Comparison of ENCODE assay signal across 23 cellular contexts in the genomic region with DNA sequence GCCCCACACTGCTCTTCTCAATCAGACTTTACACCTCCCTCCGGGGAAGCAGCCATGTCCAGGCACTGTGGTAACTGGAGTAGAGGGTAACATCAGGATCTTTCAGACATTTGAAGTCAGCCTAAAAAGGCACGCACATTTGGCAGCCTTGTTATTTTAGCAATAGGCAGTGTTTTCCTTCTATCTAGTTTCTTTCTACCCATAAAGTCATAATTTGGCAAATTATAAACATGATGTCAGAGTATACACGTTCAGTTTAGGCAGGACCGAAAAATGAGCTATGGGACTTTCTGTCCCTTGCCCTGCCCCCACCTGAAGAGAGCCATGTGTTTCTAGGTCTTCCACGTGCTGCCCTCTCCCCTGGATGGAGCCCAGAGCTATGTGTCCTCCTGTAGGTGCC. TPM values are rescaled to one million over a fixed set of nuclear protein-coding genes. Genes with fewer than 3 reads are reported as not detected.
A peak's percentile ranks its signal among the peaks of the same experiment; 100 is the strongest.
DNase-seq lines count a peak whose midpoint lies in the region; ATAC-seq, FAIRE-seq and TF ChIP-seq lines count a peak whose summit lies in the region.
"Had no signal": no experiment of that assay in that cellular context is flagged by ENCODE, and none has a peak within 500 bp of the region (broad histone marks: within the 10 kb centered on the region; RNA-seq: fewer than 3 reads in every experiment).

No MANE protein-coding gene starts in this region.

- H2AK5ac ChIP-seq in neuronal stem cell (ENCODE audit: low read depth, low read length) = no peak overlapping the region

- H3K9me3 ChIP-seq in HEK293 (ENCODE audit: control insufficient read depth, insufficient read depth, low read depth, low read length) = no peaks in the 10 kb centered on the region
- H3K9me3 ChIP-seq in astrocyte (ENCODE audit: insufficient read depth, low read depth, low read length) = no peaks in the 10 kb centered on the region
- H3K9me3 ChIP-seq in neuronal stem cell (replicated peaks in 1 of 2; ENCODE audit: control insufficient read depth in 2 of 2, insufficient read depth in 1 of 2, low read depth in 1 of 2, low read length in 2 of 2) = no peaks in the 10 kb centered on the region
- no peaks in the 10 kb centered on the region for H3K9me3 ChIP-seq in adrenal gland (replicated peaks in 1 of 3)
- H3K9me3 ChIP-seq: A549 had no signal

- intact Hi-C loops in adrenal gland (cut with DNase I) = no loop called here

- H3K23ac ChIP-seq in neuronal stem cell (ENCODE audit: low read depth, low read length, poor library complexity) = no peak overlapping the region

- ATAC-seq in activated CD8-positive, alpha-beta memory T cell treated with anti-CD3 and anti-CD28 coated beads, Interleukin-2, amount 10 ng/mL, durations not matched to agents 7 days and 5 days = no peak
- no peak for ATAC-seq in GM18873 (IDR thresholded peaks at IDR 0.05; ENCODE audit: low FRiP score, unreplicated experiment)
- ATAC-seq: A549, GM12878, GM23338, K562 had no signal

- H3K9ac ChIP-seq in astrocyte (ENCODE audit: low read length) (no peak overlapping the region), neuronal stem cell (ENCODE audit: low read depth, low read length, poor library complexity) (no peak overlapping the region)

- TF ChIP-seq POLR2A in adrenal gland (IDR thresholded peaks at IDR 0.05) = no peak

- H3K4me2 ChIP-seq in astrocyte (ENCODE audit: low read length) (no peak overlapping the region), neuronal stem cell (ENCODE audit: insufficient read depth, low read length, poor library complexity, severe bottlenecking) (no peak overlapping the region)
- H3K4me2 ChIP-seq: A549, GM23338 had no signal

- H2BK12ac ChIP-seq in neuronal stem cell (ENCODE audit: low read length) = no peak overlapping the region

- H2BK15ac ChIP-seq in neuronal stem cell (ENCODE audit: low read length) = no peak overlapping the region

- H3K4me1 ChIP-seq in HEK293 (ENCODE audit: control insufficient read depth, insufficient read depth, low read length) = no peaks in the 10 kb centered on the region
- H3K4me1 ChIP-seq in astrocyte (ENCODE audit: insufficient read depth, low read length) = peaks cover 3% of the 10 kb centered on the region
- no peaks in the 10 kb centered on the region for H3K4me1 ChIP-seq in neuronal stem cell (ENCODE audit: control insufficient read depth in 2 of 2, insufficient read depth in 1 of 2, low read depth in 1 of 2, low read length in 2 of 2)
- H3K4me1 ChIP-seq in adrenal gland (replicated peaks in 1 of 2) = no peaks in the 10 kb centered on the region
- H3K4me1 ChIP-seq: A549 had no signal

- no peak overlapping the region for H3K4ac ChIP-seq in neuronal stem cell (ENCODE audit: low read length)

- no peak overlapping the region for H3K4me3 ChIP-seq in HEK293 (ENCODE audit: low read depth, low read length)
- no peak overlapping the region for H3K4me3 ChIP-seq in astrocyte (ENCODE audit: insufficient read depth, low read depth, low read length)
- H3K4me3 ChIP-seq in neuronal stem cell (ENCODE audit: low read length in 2 of 2) = no peak overlapping the region
- no peak overlapping the region for H3K4me3 ChIP-seq in adrenal gland
- H3K4me3 ChIP-seq: A549, GM12878, GM23338, K562 had no signal

- DNase-seq in activated CD8-positive, alpha-beta memory T cell treated with anti-CD3 and anti-CD28 coated beads, Interleukin-2, amount 10 ng/mL, durations not matched to agents 7 days and 5 days = no peak
- DNase-seq in activated CD8-positive, alpha-beta memory T cell treated with anti-CD3 and anti-CD28 coated beads, Interleukin-2, amount 50 U/mL, for 4 hours = no peak
- DNase-seq in astrocyte (ENCODE audit: low read depth) = no peak
- DNase-seq in neuronal stem cell (ENCODE audit: low spot score) = no peak
- DNase-seq in AG08396 (ENCODE audit: low spot score) = no peak
- DNase-seq in adrenal gland = no peak
- DNase-seq: C1 segment of cervical spinal cord; CD8-positive, alpha-beta memory T cell; DMS53; EL; NCI-H1105 treated with DMSO at 0.1 percent for 48 hours; NCI-H1694; NCI-H2081 treated with DMSO at 0.1 percent for 48 hours; NCI-H446 treated with DMSO at 0.1 percent for 48 hours; NCI-H69; Right ventricle myocardium superior had no signal

- no peak overlapping the region for H4K91ac ChIP-seq in neuronal stem cell (ENCODE audit: low read depth, low read length, poor library complexity)

- FAIRE-seq in astrocyte (lab: Jason Lieb, UNC) = no peak
- FAIRE-seq: A549, GM12878, K562, RCC 7860 had no signal

- H4K20me1 ChIP-seq in astrocyte (ENCODE audit: insufficient read depth, low read length) = peaks cover 4% of the 10 kb centered on the region

- no peaks in the 10 kb centered on the region for H3K79me2 ChIP-seq in astrocyte (ENCODE audit: insufficient read depth, low read length)

- H2BK120ac ChIP-seq in neuronal stem cell (ENCODE audit: low read depth, low read length) = no peak overlapping the region

- peaks cover 27% of the 10 kb centered on the region for H3K4me1 Mint-ChIP-seq in activated CD8-positive, alpha-beta memory T cell treated with anti-CD3 and anti-CD28 coated beads, Interleukin-2, amount 10 ng/mL, durations not matched to agents 7 days and 5 days
- H3K4me1 Mint-ChIP-seq in astrocyte (ENCODE audit: low read depth, unreplicated experiment) = peaks cover 12% of the 10 kb centered on the region
- H3K4me1 Mint-ChIP-seq: GM23338 had no signal

- H4K8ac ChIP-seq in neuronal stem cell (ENCODE audit: low read depth, low read length) = no peak overlapping the region

- H3K4me3 Mint-ChIP-seq in activated CD8-positive, alpha-beta memory T cell treated with anti-CD3 and anti-CD28 coated beads, Interleukin-2, amount 10 ng/mL, durations not matched to agents 7 days and 5 days = no peak overlapping the region
- no peak overlapping the region for H3K4me3 Mint-ChIP-seq in astrocyte (ENCODE audit: unreplicated experiment)
- H3K4me3 Mint-ChIP-seq: CD8-positive, alpha-beta memory T cell; GM23338 had no signal

- H3K27me3 Mint-ChIP-seq in activated CD8-positive, alpha-beta memory T cell treated with anti-CD3 and anti-CD28 coated beads, Interleukin-2, amount 10 ng/mL, durations not matched to agents 7 days and 5 days = no peaks in the 10 kb centered on the region
- H3K27me3 Mint-ChIP-seq in astrocyte (ENCODE audit: low read depth, unreplicated experiment) = no peaks in the 10 kb centered on the region
- H3K27me3 Mint-ChIP-seq: CD8-positive, alpha-beta memory T cell had no signal

- H2BK5ac ChIP-seq in neuronal stem cell (ENCODE audit: low read length) = no peak overlapping the region

- H3K27ac ChIP-seq in HEK293 (ENCODE audit: extremely low read depth, low read depth, low read length) (no peak overlapping the region), astrocyte (ENCODE audit: low read depth, low read length) (no peak overlapping the region), neuronal stem cell (replicated peaks; ENCODE audit: low read length) (no peak overlapping the region), adrenal gland (no peak overlapping the region)
- H3K27ac ChIP-seq: A549 had no signal

- H3K27ac Mint-ChIP-seq in activated CD8-positive, alpha-beta memory T cell treated with anti-CD3 and anti-CD28 coated beads, Interleukin-2, amount 10 ng/mL, durations not matched to agents 7 days and 5 days = peak overlapping the region; percentile 60
- H3K27ac Mint-ChIP-seq in astrocyte (ENCODE audit: unreplicated experiment) = peak overlapping the region; percentile 26
- H3K27ac Mint-ChIP-seq: GM23338 had no signal

- H3K36me3 ChIP-seq in HEK293 (ENCODE audit: control insufficient read depth in 2 of 2, insufficient read depth in 1 of 2, low read length in 2 of 2) = peaks cover 28 to 91% of the 10 kb centered on the region in 2 experiments
- H3K36me3 ChIP-seq in astrocyte (ENCODE audit: insufficient read depth, low read length) = peaks cover 11% of the 10 kb centered on the region
- peaks cover 57 to 94% of the 10 kb centered on the region in 2 donors for H3K36me3 ChIP-seq in neuronal stem cell (replicated peaks in 1 of 2; ENCODE audit: control insufficient read depth in 2 of 2, insufficient read depth in 2 of 2, low read length in 2 of 2)
- peaks cover 0 to 83% of the 10 kb centered on the region in 2 donors for H3K36me3 ChIP-seq in adrenal gland (replicated peaks in 1 of 2)

- H2AFZ ChIP-seq in astrocyte (ENCODE audit: low read depth, low read length) = no peak overlapping the region
- no peak overlapping the region for H2AFZ ChIP-seq in neuronal stem cell (ENCODE audit: low read length)
- H2AFZ ChIP-seq: GM23338 had no signal

- H3K14ac ChIP-seq in neuronal stem cell (ENCODE audit: low read length) = peak overlapping the region; percentile 27

- no peak for TF ChIP-seq CTCF in HEK293 (tag by site-specific recombination; IDR thresholded peaks at IDR 0.05)
- TF ChIP-seq CTCF in astrocyte (IDR thresholded peaks at IDR 0.05; ENCODE audit: insufficient read depth, low read depth, low read length) = no peak
- no peak for TF ChIP-seq CTCF in adrenal gland (IDR thresholded peaks at IDR 0.05)

- CTCF ChIA-PET in activated CD8-positive, alpha-beta memory T cell treated with anti-CD3 and anti-CD28 coated beads, Interleukin-2, amount 10 ng/mL, durations not matched to agents 7 days and 5 days (lab: Charles Lee) = interaction anchor here (1.4 kb wide), 1 partner anchor 40 kb away, joined by 3 read pairs; a partner anchor contains a TSS
- CTCF ChIA-PET in HEK293 (lab: Yijun Ruan, JAX) = interaction anchor here (0.9 kb wide), 1 partner anchor 15 kb away, joined by 5 read pairs; no protein-coding TSS in a partner anchor

- H3K27me3 ChIP-seq in astrocyte (ENCODE audit: insufficient read depth, low read length) = no peaks in the 10 kb centered on the region
- no peaks in the 10 kb centered on the region for H3K27me3 ChIP-seq in neuronal stem cell (ENCODE audit: control insufficient read depth in 3 of 3, insufficient read depth in 3 of 3, low read depth in 1 of 3, low read length in 3 of 3)
- H3K27me3 ChIP-seq in adrenal gland = no peaks in the 10 kb centered on the region

- POLR2A ChIA-PET in HEK293 (lab: Yijun Ruan, JAX) = interaction anchor here (0.6 kb wide), 1 partner anchor 75 kb away, joined by 3 read pairs; no protein-coding TSS in a partner anchor

- H3K18ac ChIP-seq in neuronal stem cell (ENCODE audit: low read length) = no peak overlapping the region

- H3K79me1 ChIP-seq in neuronal stem cell (ENCODE audit: low read depth, low read length) = peaks cover 3% of the 10 kb centered on the region

- H3K9me3 Mint-ChIP-seq in activated CD8-positive, alpha-beta memory T cell treated with anti-CD3 and anti-CD28 coated beads, Interleukin-2, amount 10 ng/mL, durations not matched to agents 7 days and 5 days (ENCODE audit: low read depth) = no peaks in the 10 kb centered on the region
- H3K9me3 Mint-ChIP-seq in astrocyte (ENCODE audit: unreplicated experiment) = no peaks in the 10 kb centered on the region
- H3K9me3 Mint-ChIP-seq: CD8-positive, alpha-beta memory T cell; GM23338 had no signal

- no CpG with 5 or more reads among the region's 5 CpGs for WGBS in neuronal stem cell (ENCODE audit: extremely low coverage in 2 of 2, insufficient read length in 2 of 2, insufficient replicate concordance in 1 of 2), 2 donors
- WGBS in adrenal gland, 4 donors = 79 to 95% (median 91%) methylated on average over 5 of the region's 5 CpGs

- peaks cover 41% of the 10 kb centered on the region for H3K36me3 Mint-ChIP-seq in activated CD8-positive, alpha-beta memory T cell treated with anti-CD3 and anti-CD28 coated beads, Interleukin-2, amount 10 ng/mL, durations not matched to agents 7 days and 5 days
- peaks cover 5% of the 10 kb centered on the region for H3K36me3 Mint-ChIP-seq in astrocyte (ENCODE audit: low read depth, unreplicated experiment)

RNA-seq across cellular contexts. Expression of a gene that starts 21.1 kb away (rescaled TPM):
- total RNA-seq in activated CD8-positive, alpha-beta memory T cell treated with anti-CD3 and anti-CD28 coated beads, Interleukin-2, amount 10 ng/mL, durations not matched to agents 7 days and 5 days = 100 to 1,000 TPM; 114 TPM
- 62.8 and 64.4 TPM in 2 replicates for total RNA-seq in astrocyte
- 107 TPM for polyA plus RNA-seq in neuronal stem cell (2013, experiment 1 of 2)
- polyA plus RNA-seq in neuronal stem cell (2013, experiment 2 of 2) = 107 TPM
- 10 to 100 TPM; 21.8 to 65.6 (median 55.1) TPM for total RNA-seq in adrenal gland
- polyA plus RNA-seq in adrenal gland = 100 to 1,000 TPM in 2 of 3 donors, 10 to 100 TPM in 1; 26.3 to 198 (median 116) TPM

RNA-seq across cellular contexts. Expression of a gene that starts 29.1 kb away (rescaled TPM):
- total RNA-seq in activated CD8-positive, alpha-beta memory T cell treated with anti-CD3 and anti-CD28 coated beads, Interleukin-2, amount 10 ng/mL, durations not matched to agents 7 days and 5 days = 100 to 1,000 TPM; 269 to 378 TPM
- total RNA-seq in astrocyte (67.3 and 68.1 TPM in 2 replicates), adrenal gland (100 to 1,000 TPM in 3 of 8 donors, 10 to 100 TPM in 5; 53.7 to 160 (median 88.2) TPM)
- 42.0 TPM for polyA plus RNA-seq in neuronal stem cell (2013, experiment 1 of 2)
- polyA plus RNA-seq in neuronal stem cell (2013, experiment 2 of 2) = 41.3 TPM
- 10 to 100 TPM; 38.9 to 73.9 (median 61.2) TPM for polyA plus RNA-seq in adrenal gland

RNA-seq across cellular contexts. Expression of a gene that starts 39.9 kb away (rescaled TPM):
- 10 to 100 TPM; 81.7 to 85.1 TPM for total RNA-seq in activated CD8-positive, alpha-beta memory T cell treated with anti-CD3 and anti-CD28 coated beads, Interleukin-2, amount 10 ng/mL, durations not matched to agents 7 days and 5 days
- total RNA-seq in astrocyte = 57.9 and 68.0 TPM in 2 replicates
- polyA plus RNA-seq in neuronal stem cell (2013, experiment 1 of 2) = 69.7 TPM
- 71.0 TPM for polyA plus RNA-seq in neuronal stem cell (2013, experiment 2 of 2)
- 100 to 1,000 TPM in 1 of 8 donors, 10 to 100 TPM in 7; 30.5 to 138 (median 49.0) TPM for total RNA-seq in adrenal gland
- polyA plus RNA-seq in adrenal gland = 10 to 100 TPM; 33.2 to 43.0 (median 38.9) TPM
